1 cellular context compared by ENCODE assay signal in genomic region chr6:30060982-30061765, GRCh38.
A peak's percentile ranks its signal among the peaks of the same experiment; 100 is the strongest.
TF ChIP-seq lines count a peak whose summit lies in the region.

Gene POLR1H, plus strand, starts transcription at chr6:30061265. Its CDS starts 260 bp downstream, at chr6:30061525.

TF ChIP-seq in HepG2, 621 proteins besides CTCF, POLR2A, EP300 and RAD21 (continued from another document and continues in another):
- TF ChIP-seq ZFP91 (CRISPR knock-in tag; IDR thresholded peaks at IDR 0.05; ENCODE audit: borderline replicate concordance) (peak; percentile 81; the same call in 1 of the 2 replicates), ZNF160 (CRISPR knock-in tag; IDR thresholded peaks at IDR 0.05) (peak; percentile 74), HCFC1 (IDR thresholded peaks at IDR 0.05; ENCODE audit: low read depth, low read length) (peak; percentile 64), ZNF136 (CRISPR knock-in tag; IDR thresholded peaks at IDR 0.05; ENCODE audit: low read depth) (no peak), YEATS4 (CRISPR knock-in tag; IDR thresholded peaks at IDR 0.05; ENCODE audit: borderline replicate concordance) (peak; percentile 99), ZBTB10 (CRISPR knock-in tag; IDR thresholded peaks at IDR 0.05; ENCODE audit: borderline replicate concordance) (0 out of 2 replicates have a peak, but pooled peaks have one; percentile 79), TIGD3 (CRISPR knock-in tag; IDR thresholded peaks at IDR 0.05; ENCODE audit: borderline replicate concordance) (no peak; the same call in none of the 2 replicates), SMAD3 (CRISPR knock-in tag; IDR thresholded peaks at IDR 0.05) (peak; percentile 98), ZNF773 (CRISPR knock-in tag; IDR thresholded peaks at IDR 0.05; ENCODE audit: borderline replicate concordance) (no peak), ZBTB21 (CRISPR knock-in tag; IDR thresholded peaks at IDR 0.05) (peak; percentile 96), HNF4G (IDR thresholded peaks at IDR 0.05; ENCODE audit: borderline replicate concordance, low read depth, low read length) (peak; percentile 81), HNF4G (CRISPR knock-in tag; IDR thresholded peaks at IDR 0.05; ENCODE audit: borderline replicate concordance, low read depth) (peak; percentile 74; the same call in 1 of the 2 replicates), ZNF776 (CRISPR knock-in tag; IDR thresholded peaks at IDR 0.05) (peak; percentile 92), ELF1 (CRISPR knock-in tag; IDR thresholded peaks at IDR 0.05) (peak; percentile 77), ZEB1 (IDR thresholded peaks at IDR 0.05; ENCODE audit: insufficient replicate concordance, low read depth) (peak; percentile 36), ZFP1 (CRISPR knock-in tag; IDR thresholded peaks at IDR 0.05) (peak; percentile 87; the same call in 1 of the 2 replicates), KLF6 (CRISPR knock-in tag; IDR thresholded peaks at IDR 0.05) (peak; percentile 90), ZNF142 (CRISPR knock-in tag; IDR thresholded peaks at IDR 0.05) (peak; percentile 95), SNAPC2 (CRISPR knock-in tag; IDR thresholded peaks at IDR 0.05) (no peak), ATF1 (CRISPR knock-in tag; IDR thresholded peaks at IDR 0.05) (peak; percentile 99), GABPB1 (CRISPR knock-in tag; IDR thresholded peaks at IDR 0.05) (peak; percentile 90), SKIL (CRISPR knock-in tag; IDR thresholded peaks at IDR 0.05; ENCODE audit: borderline replicate concordance) (no peak), KLF11 (CRISPR knock-in tag; IDR thresholded peaks at IDR 0.05) (peak; percentile 91), SIX1 (CRISPR knock-in tag; IDR thresholded peaks at IDR 0.05; ENCODE audit: borderline replicate concordance) (peak; percentile 72; the same call in 1 of the 2 replicates), ZNF772 (CRISPR knock-in tag; IDR thresholded peaks at IDR 0.05) (no peak), GABPA (IDR thresholded peaks at IDR 0.05; ENCODE audit: low read depth, low read length) (peak; percentile 33; the same call in 1 of the 2 replicates), GABPA (CRISPR knock-in tag; IDR thresholded peaks at IDR 0.05; ENCODE audit: low read depth) (peak; percentile 87), NBN (conservative IDR thresholded peaks at IDR 0.05) (no peak), ZNF512B (CRISPR knock-in tag; IDR thresholded peaks at IDR 0.05; ENCODE audit: borderline replicate concordance) (no peak), ZKSCAN1 (IDR thresholded peaks at IDR 0.05; ENCODE audit: low read length) (no peak), PRPF4 (IDR thresholded peaks at IDR 0.05; ENCODE audit: low read depth, low read length, poor library complexity, severe bottlenecking) (no peak), ZKSCAN5 (CRISPR knock-in tag; IDR thresholded peaks at IDR 0.05) (no peak), ZNF460 (CRISPR knock-in tag; IDR thresholded peaks at IDR 0.05; ENCODE audit: borderline replicate concordance) (no peak), ZGPAT (CRISPR knock-in tag; IDR thresholded peaks at IDR 0.05) (peak; percentile 99), ZNF589 (CRISPR knock-in tag; conservative IDR thresholded peaks at IDR 0.05) (no peak), HHEX (CRISPR knock-in tag; IDR thresholded peaks at IDR 0.05) (no peak; the same call in 1 of the 2 replicates), STAT6 (CRISPR knock-in tag; IDR thresholded peaks at IDR 0.05; ENCODE audit: borderline replicate concordance) (peak; percentile 98)
